ENCODE assay signal across 8 cellular contexts in the genomic region with DNA sequence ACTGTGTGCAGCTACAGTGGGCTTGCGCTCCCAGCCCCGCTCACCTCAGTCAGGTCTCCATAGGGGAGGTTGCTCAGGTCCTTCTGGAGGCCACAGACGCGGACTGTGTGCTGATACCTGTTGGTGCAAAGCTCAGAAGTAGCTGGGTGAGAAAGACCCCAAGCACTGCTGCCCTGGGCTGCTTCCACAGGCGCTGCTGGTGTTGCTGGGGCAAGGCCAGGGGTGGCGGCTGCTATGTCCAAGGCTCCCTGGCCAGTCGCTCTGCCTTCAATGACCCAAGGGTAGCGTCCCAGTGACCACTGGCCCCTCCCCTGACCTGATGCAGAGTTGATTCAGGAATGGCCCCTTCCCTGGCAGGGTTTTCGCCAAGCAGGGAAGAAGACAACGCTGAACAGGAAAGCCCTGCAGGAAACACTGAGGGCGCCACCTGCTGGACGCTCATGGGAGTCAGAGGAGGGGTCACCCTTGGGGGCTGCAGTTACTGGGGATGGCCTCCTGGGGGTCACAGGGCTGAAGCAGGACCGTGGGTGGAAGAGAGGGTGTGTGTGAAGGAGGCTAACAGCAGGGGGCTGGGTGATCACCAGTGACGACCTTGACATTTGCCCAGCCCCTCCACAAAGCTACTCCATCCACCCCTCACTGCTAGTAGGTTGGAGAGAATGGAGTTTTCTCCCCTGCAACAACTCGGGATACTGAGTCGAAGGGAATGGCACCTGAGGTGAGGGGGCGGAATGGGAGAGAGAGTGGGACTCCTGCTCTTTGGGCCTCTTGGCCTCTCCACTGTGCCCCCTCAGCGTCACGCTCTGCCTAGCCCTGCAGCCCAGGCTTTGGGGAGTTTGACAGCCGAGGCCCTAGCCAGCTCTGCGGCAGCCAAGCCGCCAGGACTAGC. TPM values are rescaled to one million over a fixed set of nuclear protein-coding genes. Genes with fewer than 3 reads are reported as not detected.
A peak's percentile ranks its signal among the peaks of the same experiment; 100 is the strongest.
DNase-seq lines count a peak whose midpoint lies in the region; ATAC-seq and TF ChIP-seq lines count a peak whose summit lies in the region.

No MANE protein-coding gene starts in this region.

- H3K9ac ChIP-seq in smooth muscle cell (ENCODE audit: low read depth), result no peak overlapping the region

- no peaks in the 10 kb centered on the region for H3K79me2 ChIP-seq in OCI-LY7 (ENCODE audit: insufficient read depth, low read depth, low read length)
- H3K79me2 ChIP-seq in smooth muscle cell (ENCODE audit: low read depth), result no peaks in the 10 kb centered on the region

- H3K4me3 ChIP-seq in breast epithelium (no peak overlapping the region), OCI-LY7 (ENCODE audit: low read depth, low read length, poor library complexity, severe bottlenecking) (no peak overlapping the region), smooth muscle cell (no peak overlapping the region)

- DNase-seq in MCF 10A (ENCODE audit: unreplicated experiment) (peak; percentile 52), breast epithelium (ENCODE audit: low spot score in 2 of 2) (no peak), OCI-LY7 (ENCODE audit: low spot score) (peak; percentile 71), globus pallidus (ENCODE audit: low spot score) (peak; percentile 26), smooth muscle cell (lab: John Stamatoyannopoulos, UW; ENCODE audit: unreplicated experiment) (no peak), amniotic stem cell (lab: John Stamatoyannopoulos, UW) (no peak)
- DNase-seq in activated T-cell treated with anti-CD3 and anti-CD28 coated beads, Interleukin-2, amount 50 U/mL, for 1 hour, result peak; percentile 52

- H2AFZ ChIP-seq in OCI-LY7 (ENCODE audit: low read length) (no peak overlapping the region), smooth muscle cell (ENCODE audit: low read depth) (no peak overlapping the region)

- H3K27me3 Mint-ChIP-seq in MCF 10A (ENCODE audit: insufficient read depth, unreplicated experiment), result peaks cover under 1% of the 10 kb centered on the region

- POLR2A ChIA-PET in MCF 10A (lab: Yijun Ruan, JAX), result no interaction called here
- POLR2A ChIA-PET in OCI-LY7 (lab: Charles Lee), result no interaction called here

- H3K27ac Mint-ChIP-seq in MCF 10A (ENCODE audit: low read depth, unreplicated experiment), result no peak overlapping the region

- no peaks in the 10 kb centered on the region for H3K9me3 Mint-ChIP-seq in MCF 10A (ENCODE audit: unreplicated experiment)

- H3K4me2 ChIP-seq in OCI-LY7 (ENCODE audit: low read length) (no peak overlapping the region), smooth muscle cell (no peak overlapping the region)

- no peak overlapping the region for H3K4me3 Mint-ChIP-seq in MCF 10A (ENCODE audit: unreplicated experiment)

- H4K20me1 ChIP-seq in OCI-LY7 (ENCODE audit: insufficient read depth, low read length) (no peaks in the 10 kb centered on the region), smooth muscle cell (ENCODE audit: low read depth) (no peaks in the 10 kb centered on the region)

- H3K4me1 Mint-ChIP-seq in MCF 10A (ENCODE audit: insufficient read depth, unreplicated experiment), result no peaks in the 10 kb centered on the region

- no peak for TF ChIP-seq POLR2A in breast epithelium (IDR thresholded peaks at IDR 0.05)

- BruUV-seq in MCF 10A (replicated peaks; lab: Mats Ljungman, UMichigan) (no TSS peak), OCI-LY7 (replicated peaks; lab: Mats Ljungman, UMichigan) (no TSS peak)

- peaks cover 1% of the 10 kb centered on the region for H3F3A ChIP-seq in smooth muscle cell (ENCODE audit: low read depth)

- WGBS in smooth muscle cell (ENCODE audit: low lambda C conversion rate), result 72% methylated on average over 22 of the region's 22 CpGs

- no peaks in the 10 kb centered on the region for H3K36me3 Mint-ChIP-seq in MCF 10A (ENCODE audit: insufficient read depth, unreplicated experiment)

- H3K27ac ChIP-seq in breast epithelium, result no peak overlapping the region
- H3K27ac ChIP-seq in OCI-LY7 (ENCODE audit: low read depth, low read length, poor library complexity, severe bottlenecking), result no peak overlapping the region
- no peak overlapping the region for H3K27ac ChIP-seq in smooth muscle cell (ENCODE audit: low read depth)

- no peaks in the 10 kb centered on the region for H3K36me3 ChIP-seq in breast epithelium
- no peaks in the 10 kb centered on the region for H3K36me3 ChIP-seq in OCI-LY7 (ENCODE audit: insufficient read depth, low read length)
- H3K36me3 ChIP-seq in smooth muscle cell (ENCODE audit: low read depth), result no peaks in the 10 kb centered on the region

- no peaks in the 10 kb centered on the region for H3K27me3 ChIP-seq in breast epithelium
- no peaks in the 10 kb centered on the region for H3K27me3 ChIP-seq in smooth muscle cell (ENCODE audit: low read depth)

- intact Hi-C loops in MCF 10A (cut with micrococcal nuclease), result no loop called here
- intact Hi-C loops in breast epithelium (cut with DNase I; ENCODE audit: low total_unique reads), result no loop called here
- intact Hi-C loops in OCI-LY7 (cut with micrococcal nuclease; ENCODE audit: unreplicated experiment), result loop anchor here (1.0 kb wide), 1 partner anchor 976 kb away; no protein-coding TSS in a partner anchor

- peak; percentile 59 for ATAC-seq in HG02885 (IDR thresholded peaks at IDR 0.05; ENCODE audit: poor library complexity, unreplicated experiment)

- CTCF ChIA-PET in MCF 10A (lab: Yijun Ruan, JAX) (interaction anchor here (0.8 to 1.5 kb wide), 5 partner anchors 12 to 48 kb away, joined by 3 to 5 read pairs (median 4); partner anchors contain the start of gene ABCC12), OCI-LY7 (lab: Charles Lee; ENCODE audit: unreplicated experiment) (no interaction called here)

- no peaks in the 10 kb centered on the region for H3K9me2 ChIP-seq in OCI-LY7 (ENCODE audit: insufficient read depth, low read length)

- no peaks in the 10 kb centered on the region for H3K9me3 ChIP-seq in breast epithelium
- H3K9me3 ChIP-seq in OCI-LY7 (ENCODE audit: low read length), result no peaks in the 10 kb centered on the region
- H3K9me3 ChIP-seq in smooth muscle cell (replicated peaks; ENCODE audit: low read depth), result no peaks in the 10 kb centered on the region

- TF ChIP-seq CTCF in MCF 10A (IDR thresholded peaks at IDR 0.05; ENCODE audit: unreplicated experiment) (peak; percentile 72), breast epithelium (IDR thresholded peaks at IDR 0.05) (no peak), OCI-LY7 (conservative IDR thresholded peaks at IDR 0.05; ENCODE audit: low read length) (peak; percentile 94), smooth muscle cell (IDR thresholded peaks at IDR 0.05; ENCODE audit: borderline replicate concordance, insufficient read depth, poor library complexity, severe bottlenecking) (peak; percentile 82)

- H3K4me1 ChIP-seq in breast epithelium (no peaks in the 10 kb centered on the region), OCI-LY7 (ENCODE audit: insufficient read depth, low read length, poor library complexity, severe bottlenecking) (no peaks in the 10 kb centered on the region), smooth muscle cell (ENCODE audit: low read depth) (no peaks in the 10 kb centered on the region)

RNA-seq across cellular contexts. Expression of gene ABCC12, which starts 38.3 kb away (rescaled TPM):
- total RNA-seq in MCF 10A (2022) (not detected in 2 replicates), breast epithelium (1 to 10 TPM in 1 of 3 donors, under 1 TPM in 1, not detected in 1; 0.15 to 1.6 TPM), OCI-LY7 (2022) (not detected in 2 replicates), smooth muscle cell (not detected in 2 replicates)
- not detected in 2 replicates for total RNA-seq in OCI-LY7 (2014; rRNA removed; shearing (Covaris generic))
- not detected in 2 replicates for polyA plus RNA-seq in smooth muscle cell

Comparison
In these comparisons a context has a peak if more than half of its experiments do, and no peak if none do; other contexts are left out.
1. DNase-seq: peak in MCF 10A (single experiment), OCI-LY7 (single experiment), activated T-cell treated with anti-CD3 and anti-CD28 coated beads, Interleukin-2, amount 50 U/mL, for 1 hour (single experiment) and globus pallidus (single experiment); none in breast epithelium (0 of 2), smooth muscle cell (single experiment) and amniotic stem cell (single experiment).
2. CTCF ChIP-seq: peak in MCF 10A (single experiment), OCI-LY7 (single experiment) and smooth muscle cell (single experiment); none in breast epithelium (0 of 3).